In genomic region chr9:10403283-10403682, GRCh38 we compare ENCODE assay signal across 3 cellular contexts.
TF ChIP-seq lines count a peak whose summit lies in the region.

No MANE protein-coding gene starts in this region.

TF ChIP-seq in A549, 52 proteins besides CTCF, POLR2A, EP300 and RAD21:
- peak; percentile 64 for TF ChIP-seq MAFK (IDR thresholded peaks at IDR 0.05; ENCODE audit: partially characterized antibody)
- no peak for TF ChIP-seq MAZ (IDR thresholded peaks at IDR 0.05; ENCODE audit: borderline replicate concordance, low read depth, low read length)

TF ChIP-seq in IMR-90, 13 proteins besides CTCF, POLR2A, EP300 and RAD21:
- TF ChIP-seq RFX5 (IDR thresholded peaks at IDR 0.05; ENCODE audit: low read depth, low read length), result no peak
- peak; percentile 88 for TF ChIP-seq MAFK (IDR thresholded peaks at IDR 0.05; ENCODE audit: low read depth, low read length)

TF ChIP-seq in H1, 55 proteins besides CTCF, POLR2A, EP300 and RAD21:
- no peak for TF ChIP-seq GTF2F1 (IDR thresholded peaks at IDR 0.05; ENCODE audit: borderline replicate concordance, low read depth, low read length)
- peak; percentile 76 for TF ChIP-seq MAFK (IDR thresholded peaks at IDR 0.05; ENCODE audit: low read depth, low read length)
- no peak for TF ChIP-seq ASH2L (IDR thresholded peaks at IDR 0.05; ENCODE audit: low read length)
